Comparison of ENCODE assay signal across 1 cellular context in genomic region chr4:68906238-68907137, GRCh38.
TF ChIP-seq lines count a peak whose summit lies in the region.

No MANE protein-coding gene starts in this region.

TF ChIP-seq in H1, 55 proteins besides CTCF, POLR2A, EP300 and RAD21 (continued from another document):
- TF ChIP-seq RFX5 (IDR thresholded peaks at IDR 0.05; ENCODE audit: borderline replicate concordance, low read depth, low read length) (no peak), SIRT6 (IDR thresholded peaks at IDR 0.05; ENCODE audit: low read length) (no peak), EZH2 (IDR thresholded peaks at IDR 0.05; ENCODE audit: low read depth, low read length, severe bottlenecking) (no peak), TCF12 (IDR thresholded peaks at IDR 0.05; ENCODE audit: low read depth, low read length) (no peak), BCL11A (IDR thresholded peaks at IDR 0.05; ENCODE audit: low read depth in 2 of 2, low read length in 2 of 2) (no peak), POU5F1 (IDR thresholded peaks at IDR 0.05; ENCODE audit: low read depth, low read length) (no peak), CHD2 (IDR thresholded peaks at IDR 0.05; ENCODE audit: low read length) (no peak), SP4 (IDR thresholded peaks at IDR 0.05; ENCODE audit: low read length) (no peak), ZNF274 (IDR thresholded peaks at IDR 0.05; ENCODE audit: borderline replicate concordance, extremely low read depth, low read length) (no peak), USF2 (IDR thresholded peaks at IDR 0.05; ENCODE audit: low read length) (no peak), TAF1 (IDR thresholded peaks at IDR 0.05; ENCODE audit: low read depth, low read length) (peak; percentile 54; the same call in 1 of the 2 replicates), CTBP2 (IDR thresholded peaks at IDR 0.05; ENCODE audit: borderline replicate concordance, insufficient read depth, insufficient read length, low read length) (peak; percentile 58), ATF3 (IDR thresholded peaks at IDR 0.05; ENCODE audit: insufficient read depth, low read depth, low read length) (no peak), KDM5A (IDR thresholded peaks at IDR 0.05; ENCODE audit: low read length) (no peak), KDM1A (IDR thresholded peaks at IDR 0.05; ENCODE audit: borderline replicate concordance, low read length) (no peak), RNF2 (IDR thresholded peaks at IDR 0.05; ENCODE audit: borderline replicate concordance, low read depth, low read length, missing control alignments, poor library complexity, severe bottlenecking) (no peak), MAX (IDR thresholded peaks at IDR 0.05) (no peak), E2F6 (IDR thresholded peaks at IDR 0.05) (peak; percentile 27), TAF7 (optimal IDR thresholded peaks at IDR 0.05; ENCODE audit: borderline replicate concordance, low read depth, low read length) (peak; percentile 19), JUND (IDR thresholded peaks at IDR 0.05; ENCODE audit: low read length) (no peak), ASH2L (IDR thresholded peaks at IDR 0.05; ENCODE audit: low read length) (peak; percentile 98), PHF8 (conservative IDR thresholded peaks at IDR 0.05; ENCODE audit: low read depth, low read length) (peak; percentile 14; the same call in 1 of the 2 replicates), HDAC2 (IDR thresholded peaks at IDR 0.05; ENCODE audit: borderline replicate concordance in 1 of 2, low read depth in 2 of 2, low read length in 2 of 2) (no peak), CHD7 (IDR thresholded peaks at IDR 0.05; ENCODE audit: insufficient replicate concordance, low read length) (no peak), GABPA (IDR thresholded peaks at IDR 0.05; ENCODE audit: borderline replicate concordance, insufficient read depth, low read length) (no peak), TEAD4 (IDR thresholded peaks at IDR 0.05; ENCODE audit: low read depth, low read length) (peak; percentile 65; the same call in 1 of the 2 replicates), CREB1 (IDR thresholded peaks at IDR 0.05) (no peak), BRCA1 (IDR thresholded peaks at IDR 0.05; ENCODE audit: low read depth, low read length) (no peak), SRF (IDR thresholded peaks at IDR 0.05; ENCODE audit: low read depth, low read length) (peak; percentile 40; the same call in 1 of the 2 replicates), BACH1 (IDR thresholded peaks at IDR 0.05; ENCODE audit: low read length) (no peak), ATF2 (IDR thresholded peaks at IDR 0.05; ENCODE audit: low read length) (peak; percentile 17; the same call in 1 of the 2 replicates), SIN3A (conservative IDR thresholded peaks at IDR 0.05 in 1 of 2, IDR thresholded peaks at IDR 0.05 in 1 of 2; ENCODE audit: low read depth in 1 of 2, low read length in 2 of 2) (0 out of 4 replicates have a peak, but pooled peaks of 1 of the 2 experiments have one; percentile 23), RBBP5 (IDR thresholded peaks at IDR 0.05; ENCODE audit: borderline replicate concordance, low read depth, low read length) (peak; percentile 24; the same call in 1 of the 2 replicates), FOSL1 (IDR thresholded peaks at IDR 0.05; ENCODE audit: insufficient read depth, low read depth, low read length) (no peak), SP1 (IDR thresholded peaks at IDR 0.05; ENCODE audit: low read depth, low read length) (no peak), EGR1 (IDR thresholded peaks at IDR 0.05; ENCODE audit: borderline replicate concordance, low read depth, low read length) (no peak)
